Comparison of ENCODE assay signal across 8 cellular contexts in genomic region chr9:120792898-120793765, GRCh38. TPM values are rescaled to one million over a fixed set of nuclear protein-coding genes. Genes with fewer than 3 reads are reported as not detected.
A peak's percentile ranks its signal among the peaks of the same experiment; 100 is the strongest.
DNase-seq lines count a peak whose midpoint lies in the region; ATAC-seq and TF ChIP-seq lines count a peak whose summit lies in the region.

Gene FBXW2 (minus strand): TSS chr9:120793416. CDS start chr9:120788258, 5,158 bp downstream.

- in situ Hi-C loops in T47D (cut with HindIII; ENCODE audit: low pct_unique_long_range_greater_than_20kb, low sequenced_read_pairs) = no loop called here

- H3K36me3 ChIP-seq in iPS-18a (ENCODE audit: control insufficient read depth, low read depth, low read length) = peaks cover 9% of the 10 kb centered on the region
- peaks cover 8% of the 10 kb centered on the region for H3K36me3 ChIP-seq in skeletal muscle satellite cell (ENCODE audit: insufficient read depth, low read length)

- H3K27me3 ChIP-seq in iPS-18a (ENCODE audit: control insufficient read depth, insufficient read depth, low read length) (no peaks in the 10 kb centered on the region), skeletal muscle satellite cell (ENCODE audit: control insufficient read depth, insufficient read depth, low read length) (no peaks in the 10 kb centered on the region)

- peaks cover 4% of the 10 kb centered on the region for H3K4me1 ChIP-seq in iPS-18a (ENCODE audit: control insufficient read depth, low read depth, low read length)
- H3K4me1 ChIP-seq in skeletal muscle satellite cell (ENCODE audit: control insufficient read depth, insufficient read depth, low read length) = peaks cover 19% of the 10 kb centered on the region

- H3K9me3 ChIP-seq in iPS-18a (ENCODE audit: control insufficient read depth, low read depth, low read length) (no peaks in the 10 kb centered on the region), skeletal muscle satellite cell (replicated peaks; ENCODE audit: low read length) (no peaks in the 10 kb centered on the region)

- ATAC-seq in GM18858 (IDR thresholded peaks at IDR 0.05; ENCODE audit: unreplicated experiment) (peak; percentile 86), HG03066 (IDR thresholded peaks at IDR 0.05; ENCODE audit: low read depth, unreplicated experiment) (peak; percentile 91)

- H3K4me3 ChIP-seq in iPS-18a (ENCODE audit: low read length) = peak within 1 kb of the TSS; percentile 99
- peak within 1 kb of the TSS; percentile 92 for H3K4me3 ChIP-seq in skeletal muscle satellite cell (ENCODE audit: low read length)

- H3K4me2 ChIP-seq in skeletal muscle satellite cell (ENCODE audit: low read length) = peak within 1 kb of the TSS; percentile 88

- H3K9ac ChIP-seq in iPS-18a (ENCODE audit: low read length) (peak within 1 kb of the TSS; percentile 97), skeletal muscle satellite cell (ENCODE audit: low read depth, low read length) (peak within 1 kb of the TSS; percentile 96)

- TF ChIP-seq CTCF in VCaP (conservative IDR thresholded peaks at IDR 0.05) = no peak

- DNase-seq in A172 (ENCODE audit: low spot score) (peak; percentile 88), NCI-H2171 (lab: John Stamatoyannopoulos, UW) (peak; percentile 93), T47D (ENCODE audit: low read depth in 1 of 2, low spot score in 1 of 2) (peak; percentile 92 to 93)

- H3K27ac ChIP-seq in VCaP (peak within 1 kb of the TSS; percentile 93), iPS-18a (ENCODE audit: low read length) (peak within 1 kb of the TSS; percentile 88)

RNA-seq across cellular contexts. Expression of gene FBXW2, which starts in this region (rescaled TPM):
- 28.7 and 36.1 TPM in 2 replicates for total RNA-seq in A172 (2014; rRNA removed; shearing (Covaris generic))
- total RNA-seq in skeletal muscle satellite cell (2012; rRNA removed) = 22.5 and 24.1 TPM in 2 replicates

Comparison
In these comparisons a context has a peak if more than half of its experiments do, and no peak if none do; other contexts are left out.
1. Peak in every context shown above with its lines: DNase-seq, ATAC-seq, H3K4me3 ChIP-seq and H3K27ac ChIP-seq.